10 cellular contexts compared by ENCODE assay signal in the genomic region with DNA sequence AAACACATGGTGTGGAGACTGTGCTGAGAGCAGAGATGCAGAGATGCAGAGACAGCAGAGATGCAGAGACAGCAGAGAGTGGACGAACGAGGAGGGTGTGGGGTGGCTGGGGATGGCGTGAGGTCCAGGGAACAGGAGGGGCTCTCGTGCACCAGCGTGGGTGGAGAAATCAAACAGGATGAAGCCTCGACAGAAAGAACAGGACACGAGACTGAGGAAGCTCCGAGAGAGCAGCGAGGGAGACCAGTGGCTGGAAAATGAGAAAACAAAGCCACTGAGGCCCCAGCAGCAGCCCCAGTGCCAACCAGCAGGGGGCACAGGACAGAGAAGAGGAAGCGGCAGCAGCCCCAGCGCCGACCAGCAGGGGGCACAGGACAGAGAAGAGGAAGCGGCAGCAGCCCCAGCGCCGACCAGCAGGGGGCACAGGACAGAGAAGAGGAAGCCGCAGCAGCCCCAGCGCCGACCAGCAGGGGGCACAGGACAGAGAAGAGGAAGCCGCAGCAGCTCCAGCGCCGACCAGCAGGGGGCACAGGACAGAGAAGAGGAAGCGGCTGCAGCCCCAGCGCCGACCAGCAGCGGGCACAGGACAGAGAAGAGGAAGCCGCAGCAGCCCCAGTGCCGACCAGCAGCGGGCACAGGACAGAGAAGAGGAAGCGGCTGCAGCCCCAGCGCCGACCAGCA. TPM values are rescaled to one million over a fixed set of nuclear protein-coding genes. Genes with fewer than 3 reads are reported as not detected.
DNase-seq lines count a peak whose midpoint lies in the region; ATAC-seq and TF ChIP-seq lines count a peak whose summit lies in the region.
"Not testable (repeated sequence)": the region's sequence is repeated elsewhere in the genome, so short reads cannot be mapped to it uniquely, and the experiment has no call there.
"Had no signal": no experiment of that assay in that cellular context is flagged by ENCODE, and none has a peak within 500 bp of the region (broad histone marks: within the 10 kb centered on the region; RNA-seq: fewer than 3 reads in every experiment).

No MANE protein-coding gene starts in this region.

- not testable (repeated sequence) for H4K20me1 ChIP-seq in osteoblast (ENCODE audit: insufficient read depth, low read length)

- ATAC-seq in T-cell (replicated peaks in 1 of 4); left cardiac atrium: not testable (repeated sequence)

- peak overlapping the region in 1 of 3 donors; percentile 33 for H3K4me3 Mint-ChIP-seq in T-cell
- not testable (repeated sequence) for H3K4me3 Mint-ChIP-seq in brain

- not testable (repeated sequence) for TF ChIP-seq CTCF in BE2C (IDR thresholded peaks at IDR 0.05; ENCODE audit: low read depth, low read length)
- TF ChIP-seq CTCF in GM20000 (IDR thresholded peaks at IDR 0.05; ENCODE audit: extremely low read depth, missing control alignments) (peak; percentile 32), brain (conservative IDR thresholded peaks at IDR 0.05) (peak; percentile 40 to 58), osteoblast (IDR thresholded peaks at IDR 0.05; ENCODE audit: extremely low read depth, low read depth, low read length) (peak; percentile 31)

- H2AFZ ChIP-seq in osteoblast (ENCODE audit: low read length), result not testable (repeated sequence)

- peaks cover 0 to 12% (median 0%) of the 10 kb centered on the region in 3 donors for H3K4me1 Mint-ChIP-seq in T-cell
- peaks cover 14% of the 10 kb centered on the region for H3K4me1 Mint-ChIP-seq in brain

- CTCF ChIA-PET in T-cell (lab: Charles Lee), result not testable (repeated sequence)

- not testable (repeated sequence) for H3K4me3 ChIP-seq in BE2C (ENCODE audit: low read depth, low read length); osteoblast (ENCODE audit: insufficient read depth, low read length)

- H3K36me3 ChIP-seq in BE2C, result not testable (repeated sequence)
- peaks cover 26% of the 10 kb centered on the region for H3K36me3 ChIP-seq in osteoblast (ENCODE audit: insufficient read depth, low read length)

- not testable (repeated sequence) for H3K27ac ChIP-seq in osteoblast (ENCODE audit: low read depth, low read length)

- not testable (repeated sequence) for H3K27me3 ChIP-seq in BE2C; osteoblast (ENCODE audit: insufficient read depth, low read length)

- H3K27me3 Mint-ChIP-seq in T-cell, brain: not testable (repeated sequence)

- H3K9me3 Mint-ChIP-seq in T-cell, result not testable (repeated sequence)
- peaks cover 7 to 20% (median 12%) of the 10 kb centered on the region in 5 experiments for H3K9me3 Mint-ChIP-seq in brain

- DNase-seq in BE2C, result peak; percentile 45
- not testable (repeated sequence) for DNase-seq in GM20000 (ENCODE audit: low spot score)
- peak in 21 of 34 experiments; percentile 6 to 60 (median 41) for DNase-seq in T-cell
- DNase-seq in activated CD8-positive, alpha-beta memory T cell treated with anti-CD3 and anti-CD28 coated beads, Interleukin-2, amount 50 U/mL, for 48 hours, result peak; percentile 96
- peak; percentile 14 for DNase-seq in left cardiac atrium
- DNase-seq in osteoblast (ENCODE audit: insufficient read length, low spot score, missing footprints), result peak; percentile 81
- DNase-seq in stimulated activated CD8-positive, alpha-beta memory T cell treated with anti-CD3 and anti-CD28 coated beads, Interleukin-15, amount 100 ng/mL, for 48 hours (ENCODE audit: low read depth in 2 of 2), result peak; percentile 62 to 76

- not testable (repeated sequence) for H3K36me3 Mint-ChIP-seq in T-cell
- H3K36me3 Mint-ChIP-seq in brain, result peaks cover 37% of the 10 kb centered on the region

- H3K4me2 ChIP-seq in osteoblast (ENCODE audit: insufficient read depth, low read length), result not testable (repeated sequence)

- peak overlapping the region in 1 of 2 donors; percentile 53 for H3K27ac Mint-ChIP-seq in T-cell
- H3K27ac Mint-ChIP-seq in brain, result peak overlapping the region in 1 of 5 experiments; percentile 40

- intact Hi-C loops in left cardiac atrium (cut with DNase I), result not testable (repeated sequence)

- not testable (repeated sequence) for H3K9me3 ChIP-seq in BE2C; osteoblast (ENCODE audit: low read depth, low read length)

- not testable (repeated sequence) for H3K79me2 ChIP-seq in osteoblast (ENCODE audit: insufficient read depth, low read length)

- H3K4me1 ChIP-seq in BE2C; osteoblast (ENCODE audit: insufficient read depth, low read length): not testable (repeated sequence)

- POLR2A ChIA-PET in T-cell (lab: Charles Lee), result not testable (repeated sequence)

RNA-seq across cellular contexts. Expression of a gene that starts 27.2 kb away (rescaled TPM):
- polyA plus RNA-seq in BE2C (2012; ENCODE audit: insufficient read depth, insufficient read length, low read depth), result not detected
- total RNA-seq in T-cell, result not detected
- not detected for polyA plus RNA-seq in brain (ENCODE audit: insufficient read depth, low read depth, low replicate concordance)
- not detected for total RNA-seq in left cardiac atrium
- not detected in 2 replicates for total RNA-seq in osteoblast
- total RNA-seq: gastroesophageal sphincter, mammary epithelial cell had no signal
- polyA plus RNA-seq: mammary epithelial cell had no signal
